1 cellular context compared by ENCODE assay signal in the genomic region with DNA sequence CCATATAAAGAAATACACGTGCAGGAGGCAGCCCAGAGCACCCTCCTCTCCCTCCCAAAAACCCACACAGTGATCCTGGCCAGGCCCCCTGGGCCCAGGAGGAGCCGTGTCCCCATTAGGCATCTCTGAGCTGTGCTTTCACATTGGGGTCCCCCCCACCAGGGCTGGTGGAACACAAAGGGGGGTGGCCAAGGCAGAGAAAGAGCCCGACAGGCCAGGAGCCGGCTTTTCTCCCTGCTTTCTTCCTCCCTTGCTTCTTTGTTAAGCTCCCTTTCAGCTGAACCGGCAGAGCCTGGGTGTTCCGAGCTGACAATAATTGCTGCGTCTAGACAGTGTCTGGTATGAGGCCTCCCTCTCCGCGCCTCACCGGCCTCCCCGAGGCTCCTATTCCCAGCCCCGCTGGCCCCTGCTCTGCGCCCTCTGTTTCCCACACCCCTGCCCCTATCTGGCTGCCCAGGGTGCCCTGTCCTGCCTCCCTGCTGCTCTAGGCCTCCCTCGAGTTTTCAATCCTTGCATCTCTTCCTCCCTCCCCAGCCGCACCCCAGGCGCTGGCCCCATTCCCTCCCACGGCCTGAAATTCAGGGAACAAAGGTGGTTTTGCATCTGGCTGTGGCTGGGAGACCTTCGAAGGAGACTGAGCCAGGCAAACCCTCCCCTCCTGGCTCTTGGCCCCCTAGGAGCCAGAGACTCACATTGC.
TF ChIP-seq lines count a peak whose summit lies in the region.

No MANE protein-coding gene starts in this region.

TF ChIP-seq in GM23338, 12 proteins besides CTCF, POLR2A, EP300 and RAD21 (continued from another document):
- TF ChIP-seq ZNF462 (CRISPR knock-in tag; IDR thresholded peaks at IDR 0.05) = no peak
- no peak for TF ChIP-seq ETS1 (IDR thresholded peaks at IDR 0.05)
- no peak for TF ChIP-seq CREB1 (CRISPR knock-in tag; IDR thresholded peaks at IDR 0.05; ENCODE audit: low read depth)
- TF ChIP-seq NANOG (IDR thresholded peaks at IDR 0.05; ENCODE audit: borderline replicate concordance) = no peak
- TF ChIP-seq JUNB (IDR thresholded peaks at IDR 0.05; ENCODE audit: unreplicated experiment) = no peak
- no peak for TF ChIP-seq EZH2phosphoT487 (IDR thresholded peaks at IDR 0.05; ENCODE audit: unreplicated experiment)
- no peak for TF ChIP-seq POLR2AphosphoS5 (IDR thresholded peaks at IDR 0.05; ENCODE audit: low read depth)
- no peak for TF ChIP-seq STAT1 (IDR thresholded peaks at IDR 0.05; ENCODE audit: unreplicated experiment)
- TF ChIP-seq ZNF331 (CRISPR knock-in tag; IDR thresholded peaks at IDR 0.05; ENCODE audit: low read depth) = no peak
TF ChIP-seq in GM23338: peak in this region for 0.
